ENCODE assay signal across 8 cellular contexts in the genomic region with DNA sequence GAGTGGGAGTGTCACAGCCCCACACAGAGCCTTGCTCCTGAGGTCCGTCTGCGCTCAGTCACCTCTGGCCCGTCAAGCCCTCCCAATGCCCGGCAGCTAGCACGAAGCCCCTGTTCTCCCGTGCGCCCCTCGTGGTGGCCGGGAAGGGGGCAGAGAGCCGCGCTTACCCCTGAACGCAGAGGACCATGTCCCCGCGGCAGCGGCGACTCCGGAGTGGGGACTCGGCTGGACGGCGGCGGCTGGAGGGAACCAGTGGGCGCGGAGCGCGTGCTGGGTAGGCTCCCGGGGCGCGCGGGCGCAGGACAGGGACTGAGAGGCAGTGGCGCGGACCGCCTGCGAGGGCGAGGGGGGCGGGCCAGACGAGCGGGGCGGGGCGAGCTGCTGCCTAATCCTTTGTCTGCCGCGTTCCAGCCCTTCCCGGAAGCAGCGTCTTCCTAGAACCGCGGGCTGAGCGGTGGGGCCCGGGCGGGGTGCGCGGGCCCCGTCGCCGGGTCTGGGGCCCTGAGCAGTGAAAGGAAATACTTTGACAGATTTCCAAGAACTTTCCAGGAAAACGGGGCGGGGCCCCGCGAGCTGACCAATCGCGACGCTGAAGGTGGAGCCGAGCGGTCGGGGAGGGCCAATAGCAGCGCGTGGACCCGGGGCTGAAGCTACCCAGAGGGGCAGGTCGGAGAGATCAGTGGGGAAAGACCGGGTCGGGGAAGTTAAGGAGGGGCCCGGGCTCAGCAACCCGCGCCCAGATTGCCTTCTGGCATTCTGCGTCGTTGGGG. TPM values are rescaled to one million over a fixed set of nuclear protein-coding genes. Genes with fewer than 3 reads are reported as not detected.
A peak's percentile ranks its signal among the peaks of the same experiment; 100 is the strongest.
DNase-seq lines count a peak whose midpoint lies in the region; ATAC-seq and TF ChIP-seq lines count a peak whose summit lies in the region.

A gene with protein sequence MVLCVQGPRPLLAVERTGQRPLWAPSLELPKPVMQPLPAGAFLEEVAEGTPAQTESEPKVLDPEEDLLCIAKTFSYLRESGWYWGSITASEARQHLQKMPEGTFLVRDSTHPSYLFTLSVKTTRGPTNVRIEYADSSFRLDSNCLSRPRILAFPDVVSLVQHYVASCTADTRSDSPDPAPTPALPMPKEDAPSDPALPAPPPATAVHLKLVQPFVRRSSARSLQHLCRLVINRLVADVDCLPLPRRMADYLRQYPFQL (minus strand): TSS at position 311 of the 770 bp plus-strand sequence. CDS start 124 bp downstream, at position 187.

- H3K9me3 ChIP-seq in HUES48 (ENCODE audit: control insufficient read depth, insufficient read depth, low read length): no peaks in the 10 kb centered on the region
- no peaks in the 10 kb centered on the region for H3K9me3 ChIP-seq in mucosa of stomach (ENCODE audit: control insufficient read depth, low read length)

- H3K27ac ChIP-seq in HUES48 (ENCODE audit: low read depth, low read length): peak within 1 kb of the TSS; percentile 87

- peaks cover 40% of the 10 kb centered on the region for H3K27me3 ChIP-seq in HUES48 (ENCODE audit: control insufficient read depth, insufficient read depth, low read length)
- no peaks in the 10 kb centered on the region for H3K27me3 ChIP-seq in mucosa of stomach (ENCODE audit: control insufficient read depth, insufficient read depth, low read length)

- peak within 1 kb of the TSS; percentile 50; the same call in 1 of the 2 replicates for H3K9ac ChIP-seq in HUES48 (ENCODE audit: low read depth, low read length)
- peak within 1 kb of the TSS; percentile 84 for H3K9ac ChIP-seq in mucosa of stomach (ENCODE audit: low read length)

- H3K4me3 ChIP-seq in HUES48 (ENCODE audit: low read depth, low read length) (peak within 1 kb of the TSS; percentile 67), epithelial cell of proximal tubule (ENCODE audit: low read depth, low read length) (peak within 1 kb of the TSS; percentile 87), mucosa of stomach (ENCODE audit: low read length) (peak within 1 kb of the TSS; percentile 63)

- ATAC-seq in GM21390 (IDR thresholded peaks at IDR 0.05; ENCODE audit: unreplicated experiment): peak; percentile 76

- H3K36me3 ChIP-seq in HUES48 (ENCODE audit: control insufficient read depth, insufficient read depth, low read length): no peaks in the 10 kb centered on the region
- H3K36me3 ChIP-seq in mucosa of stomach (ENCODE audit: control insufficient read depth, insufficient read depth, low read length): no peaks in the 10 kb centered on the region

- peak; percentile 45 for TF ChIP-seq CTCF in epithelial cell of proximal tubule (conservative IDR thresholded peaks at IDR 0.05; ENCODE audit: low read depth, low read length)

- peaks cover 8% of the 10 kb centered on the region for H3K4me1 ChIP-seq in HUES48 (ENCODE audit: control insufficient read depth, insufficient read depth, low read length)
- H3K4me1 ChIP-seq in mucosa of stomach (ENCODE audit: control insufficient read depth, insufficient read depth, low read length): peaks cover 38% of the 10 kb centered on the region

- DNase-seq in DMS153 (lab: John Stamatoyannopoulos, UW) (peak; percentile 56), OCI-M2 (lab: John Stamatoyannopoulos, UW; ENCODE audit: unreplicated experiment) (peak; percentile 59), activated T-cell treated with anti-CD3 and anti-CD28 coated beads for 4 hours (peak; percentile 96), epithelial cell of proximal tubule (ENCODE audit: low read depth) (no peak)
- peak; percentile 94 to 95 for DNase-seq in stimulated activated CD8-positive, alpha-beta memory T cell treated with anti-CD3 and anti-CD28 coated beads, Interleukin-7, amount 100 ng/mL, for 1 hour (ENCODE audit: low read depth in 2 of 2)

RNA-seq across cellular contexts. Expression of the gene that starts here (rescaled TPM):
- 1.8 and 3.8 TPM in 2 replicates for total RNA-seq in epithelial cell of proximal tubule
